ENCODE assay signal across 8 cellular contexts in genomic region chrX:38220024-38220935, GRCh38. TPM values are rescaled to one million over a fixed set of nuclear protein-coding genes. Genes with fewer than 3 reads are reported as not detected.
A peak's percentile ranks its signal among the peaks of the same experiment; 100 is the strongest.
DNase-seq lines count a peak whose midpoint lies in the region; ATAC-seq and TF ChIP-seq lines count a peak whose summit lies in the region.

A gene with protein sequence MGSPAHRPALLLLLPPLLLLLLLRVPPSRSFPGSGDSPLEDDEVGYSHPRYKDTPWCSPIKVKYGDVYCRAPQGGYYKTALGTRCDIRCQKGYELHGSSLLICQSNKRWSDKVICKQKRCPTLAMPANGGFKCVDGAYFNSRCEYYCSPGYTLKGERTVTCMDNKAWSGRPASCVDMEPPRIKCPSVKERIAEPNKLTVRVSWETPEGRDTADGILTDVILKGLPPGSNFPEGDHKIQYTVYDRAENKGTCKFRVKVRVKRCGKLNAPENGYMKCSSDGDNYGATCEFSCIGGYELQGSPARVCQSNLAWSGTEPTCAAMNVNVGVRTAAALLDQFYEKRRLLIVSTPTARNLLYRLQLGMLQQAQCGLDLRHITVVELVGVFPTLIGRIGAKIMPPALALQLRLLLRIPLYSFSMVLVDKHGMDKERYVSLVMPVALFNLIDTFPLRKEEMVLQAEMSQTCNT (minus strand): TSS chrX:38220871. CDS start chrX:38220792, 79 bp downstream.

- peak within 1 kb of the TSS; percentile 63 to 64 for H3K27ac ChIP-seq in right atrium auricular region

- H3K4me3 ChIP-seq in AG10803 (ENCODE audit: low read length), result peak within 1 kb of the TSS; percentile 72
- peak within 1 kb of the TSS; percentile 49 to 56 for H3K4me3 ChIP-seq in right atrium auricular region

- H3K27me3 ChIP-seq in right atrium auricular region, result no peaks in the 10 kb centered on the region

- ATAC-seq in GM19035 (IDR thresholded peaks at IDR 0.05; ENCODE audit: unreplicated experiment), result peak; percentile 67
- peak; percentile 71 for ATAC-seq in activated naive CD8-positive, alpha-beta T cell treated with anti-CD3 and anti-CD28 coated beads, Interleukin-2, amount 10 ng/mL, durations not matched to agents 7 days and 5 days (ENCODE audit: low read depth)
- peak; percentile 87 for ATAC-seq in sciatic nerve

- no peaks in the 10 kb centered on the region for H3K36me3 ChIP-seq in right atrium auricular region

- peak within 1 kb of the TSS; percentile 72 for H3K4me3 Mint-ChIP-seq in activated naive CD8-positive, alpha-beta T cell treated with anti-CD3 and anti-CD28 coated beads, Interleukin-2, amount 10 ng/mL, durations not matched to agents 7 days and 5 days

- intact Hi-C loops in sciatic nerve (cut with DNase I), result no loop called here

- H3K36me3 Mint-ChIP-seq in activated naive CD8-positive, alpha-beta T cell treated with anti-CD3 and anti-CD28 coated beads, Interleukin-2, amount 10 ng/mL, durations not matched to agents 7 days and 5 days, result no peaks in the 10 kb centered on the region

- no peak within 1 kb of the TSS for H3K27ac Mint-ChIP-seq in activated naive CD8-positive, alpha-beta T cell treated with anti-CD3 and anti-CD28 coated beads, Interleukin-2, amount 10 ng/mL, durations not matched to agents 7 days and 5 days

- H3K4me1 Mint-ChIP-seq in activated naive CD8-positive, alpha-beta T cell treated with anti-CD3 and anti-CD28 coated beads, Interleukin-2, amount 10 ng/mL, durations not matched to agents 7 days and 5 days, result peaks cover 4% of the 10 kb centered on the region

- TF ChIP-seq CTCF in AG10803 (conservative IDR thresholded peaks at IDR 0.05; ENCODE audit: low read length) (peak; percentile 47), right atrium auricular region (IDR thresholded peaks at IDR 0.05) (peak in 1 of 2 donors; percentile 35)

- H3K27me3 Mint-ChIP-seq in activated naive CD8-positive, alpha-beta T cell treated with anti-CD3 and anti-CD28 coated beads, Interleukin-2, amount 10 ng/mL, durations not matched to agents 7 days and 5 days, result peaks cover 43% of the 10 kb centered on the region

- H3K9me3 ChIP-seq in right atrium auricular region, result no peaks in the 10 kb centered on the region

- POLR2A ChIA-PET in activated naive CD8-positive, alpha-beta T cell treated with anti-CD3 and anti-CD28 coated beads, Interleukin-2, amount 10 ng/mL, durations not matched to agents 7 days and 5 days (lab: Charles Lee), result interaction anchor here (2.6 kb wide), 1 partner anchor 107 kb away, joined by 13 read pairs; the partner anchor contains the start of gene RPGR

- H3K9me3 Mint-ChIP-seq in activated naive CD8-positive, alpha-beta T cell treated with anti-CD3 and anti-CD28 coated beads, Interleukin-2, amount 10 ng/mL, durations not matched to agents 7 days and 5 days, result no peaks in the 10 kb centered on the region

- no peaks in the 10 kb centered on the region for H3K4me1 ChIP-seq in right atrium auricular region

- DNase-seq in AG10803 (ENCODE audit: low read depth) (peak; percentile 68), NCI-H1694 treated with DMSO at 0.1 percent for 48 hours (lab: John Stamatoyannopoulos, UW) (peak; percentile 34), right atrium auricular region (ENCODE audit: low spot score) (peak; percentile 67), sciatic nerve (ENCODE audit: low spot score) (peak; percentile 65), NCI-H2029 (lab: John Stamatoyannopoulos, UW) (no peak), GF-D8 (lab: John Stamatoyannopoulos, UW) (no peak)
- peak; percentile 44 for DNase-seq in activated naive CD8-positive, alpha-beta T cell treated with anti-CD3 and anti-CD28 coated beads, Interleukin-2, amount 10 ng/mL, durations not matched to agents 7 days and 5 days

RNA-seq across cellular contexts. Expression of the gene that starts here (rescaled TPM):
- total RNA-seq in activated naive CD8-positive, alpha-beta T cell treated with anti-CD3 and anti-CD28 coated beads, Interleukin-2, amount 10 ng/mL, durations not matched to agents 7 days and 5 days, result 1 to 10 TPM; 3.3 to 3.5 TPM
- total RNA-seq in right atrium auricular region (10 to 100 TPM; 75.7 to 81.8 TPM), sciatic nerve (33.4 TPM)

Comparison
In these comparisons a context has a peak if more than half of its experiments do, and no peak if none do; other contexts are left out.
1. DNase-seq: peak in AG10803 (single experiment), NCI-H1694 treated with DMSO at 0.1 percent for 48 hours (single experiment), activated naive CD8-positive, alpha-beta T cell treated with anti-CD3 and anti-CD28 coated beads, Interleukin-2, amount 10 ng/mL, durations not matched to agents 7 days and 5 days (single experiment), right atrium auricular region (single experiment) and sciatic nerve (single experiment); none in NCI-H2029 (single experiment) and GF-D8 (single experiment).
2. Peak in every context shown above with its lines, with median percentiles within 50 percentile points of each other: ATAC-seq.